ENCODE assay signal across 1 cellular context in genomic region chr2:26652361-26653041, GRCh38.
A peak's percentile ranks its signal among the peaks of the same experiment; 100 is the strongest.
TF ChIP-seq lines count a peak whose summit lies in the region.

No MANE protein-coding gene starts in this region.

TF ChIP-seq in IMR-90, 13 proteins besides CTCF, POLR2A, EP300 and RAD21:
- TF ChIP-seq NFE2L2 (IDR thresholded peaks at IDR 0.05; ENCODE audit: low read depth, low read length), result no peak
- peak; percentile 66 for TF ChIP-seq CEBPB (IDR thresholded peaks at IDR 0.05; ENCODE audit: low read depth, low read length)
